In genomic region chr11:16945671-16946469, GRCh38 we compare ENCODE assay signal across 1 cellular context.
TF ChIP-seq lines count a peak whose summit lies in the region.

No MANE protein-coding gene starts in this region.

TF ChIP-seq in HepG2, 621 proteins besides CTCF, POLR2A, EP300 and RAD21 (continued from another document and continues in another):
- TF ChIP-seq SNAPC4 (CRISPR knock-in tag; IDR thresholded peaks at IDR 0.05): no peak
- peak; percentile 58; the same call in 1 of the 2 replicates for TF ChIP-seq ZNF782 (CRISPR knock-in tag; IDR thresholded peaks at IDR 0.05; ENCODE audit: borderline replicate concordance)
- no peak for TF ChIP-seq RBM22 (optimal IDR thresholded peaks at IDR 0.05; ENCODE audit: low read length)
- no peak for TF ChIP-seq HDAC1 (CRISPR knock-in tag; IDR thresholded peaks at IDR 0.05)
- peak in 1 of 2 experiments; percentile 69; a peak in 2 of 4 replicates for TF ChIP-seq HMGXB4 (CRISPR knock-in tag; IDR thresholded peaks at IDR 0.05; ENCODE audit: borderline replicate concordance in 1 of 2, low read depth in 1 of 2)
- TF ChIP-seq ATF6 (CRISPR knock-in tag; conservative IDR thresholded peaks at IDR 0.05): no peak
- TF ChIP-seq ZFP91 (CRISPR knock-in tag; IDR thresholded peaks at IDR 0.05; ENCODE audit: borderline replicate concordance): peak; percentile 46; the same call in 1 of the 2 replicates
- no peak for TF ChIP-seq RCOR2 (CRISPR knock-in tag; IDR thresholded peaks at IDR 0.05)
- no peak for TF ChIP-seq MTF2 (CRISPR knock-in tag; IDR thresholded peaks at IDR 0.05; ENCODE audit: borderline replicate concordance)
- TF ChIP-seq HDAC2 (CRISPR knock-in tag; IDR thresholded peaks at IDR 0.05): no peak
- TF ChIP-seq JUNB (CRISPR knock-in tag; IDR thresholded peaks at IDR 0.05; ENCODE audit: borderline replicate concordance): no peak
- TF ChIP-seq SNAPC5 (CRISPR knock-in tag; IDR thresholded peaks at IDR 0.05; ENCODE audit: borderline replicate concordance): no peak
- peak; percentile 21; the same call in 1 of the 2 replicates for TF ChIP-seq MED1 (CRISPR knock-in tag; IDR thresholded peaks at IDR 0.05)
- no peak for TF ChIP-seq ZNF407 (CRISPR knock-in tag; IDR thresholded peaks at IDR 0.05; ENCODE audit: not compliant biosample characterization)
- no peak for TF ChIP-seq FOSL1 (CRISPR knock-in tag; IDR thresholded peaks at IDR 0.05; ENCODE audit: borderline replicate concordance)
- TF ChIP-seq PLRG1 (conservative IDR thresholded peaks at IDR 0.05): no peak
- TF ChIP-seq MEIS1 (CRISPR knock-in tag; IDR thresholded peaks at IDR 0.05; ENCODE audit: borderline replicate concordance): 0 out of 2 replicates have a peak, but pooled peaks have one; percentile 40
- no peak for TF ChIP-seq TFE3 (CRISPR knock-in tag; IDR thresholded peaks at IDR 0.05)
- TF ChIP-seq MIXL1 (CRISPR knock-in tag; IDR thresholded peaks at IDR 0.05): peak; percentile 67; the same call in 1 of the 2 replicates
- no peak for TF ChIP-seq NFIC (IDR thresholded peaks at IDR 0.05; ENCODE audit: low read length)
- no peak for TF ChIP-seq ZNF296 (CRISPR knock-in tag; conservative IDR thresholded peaks at IDR 0.05)
- no peak for TF ChIP-seq IRF1 (CRISPR knock-in tag; IDR thresholded peaks at IDR 0.05; ENCODE audit: low read depth)
